Comparison of ENCODE assay signal across 8 cellular contexts in genomic region chr10:99619090-99619800, GRCh38. TPM values are rescaled to one million over a fixed set of nuclear protein-coding genes. Genes with fewer than 3 reads are reported as not detected.
A peak's percentile ranks its signal among the peaks of the same experiment; 100 is the strongest.
DNase-seq lines count a peak whose midpoint lies in the region; ATAC-seq and TF ChIP-seq lines count a peak whose summit lies in the region.

No MANE protein-coding gene starts in this region.

- H3K4me3 ChIP-seq in Caco-2 (ENCODE audit: low read depth, low read length) (peak overlapping the region; percentile 87), Karpas-422 (ENCODE audit: low read length) (peak overlapping the region; percentile 77), ascending aorta (peak overlapping the region; percentile 61 to 96), tibial artery (peak overlapping the region; percentile 70 to 93)

- intact Hi-C loops in Caco-2 (cut with micrococcal nuclease; ENCODE audit: unreplicated experiment) (no loop called here), ascending aorta (cut with DNase I) (loop anchor here (10.0 kb wide), 1 partner anchor 566 kb away; the partner anchor contains the start of gene ERLIN1), tibial artery (cut with DNase I; ENCODE audit: low total_unique reads) (no loop called here)

- H3K79me2 ChIP-seq in Karpas-422 (ENCODE audit: low read length): peaks cover 48% of the 10 kb centered on the region

- H3K4me3 Mint-ChIP-seq in Caco-2 (ENCODE audit: unreplicated experiment): peak overlapping the region; percentile 68

- POLR2A ChIA-PET in Caco-2 (lab: Charles Lee): interaction anchor here (0.5 to 1.4 kb wide), 4 partner anchors 40 to 189 kb away, joined by 3 to 12 read pairs (median 4); partner anchors contain the start of genes COX15, CUTC, ENTPD7 and GOT1

- no peaks in the 10 kb centered on the region for H3K36me3 ChIP-seq in Caco-2 (ENCODE audit: control insufficient read depth, insufficient read depth, low read length)
- H3K36me3 ChIP-seq in Karpas-422 (ENCODE audit: insufficient read depth, low read length): no peaks in the 10 kb centered on the region; the same call in 1 of the 2 replicates
- H3K36me3 ChIP-seq in ascending aorta: no peaks in the 10 kb centered on the region
- H3K36me3 ChIP-seq in tibial artery: peaks cover 0 to 9% (median 0%) of the 10 kb centered on the region in 3 donors

- H3K36me3 Mint-ChIP-seq in Caco-2 (ENCODE audit: insufficient read depth, unreplicated experiment): peaks cover 14% of the 10 kb centered on the region

- DNase-seq in Caco-2: no peak
- peak; percentile 56 for DNase-seq in Karpas-422
- DNase-seq in ascending aorta (ENCODE audit: low spot score in 2 of 2): no peak
- DNase-seq in tibial artery: no peak

- no peaks in the 10 kb centered on the region for H3K27me3 Mint-ChIP-seq in Caco-2 (ENCODE audit: insufficient read depth, unreplicated experiment)

- H4K20me1 ChIP-seq in Karpas-422 (ENCODE audit: insufficient read depth, low read depth, low read length): no peaks in the 10 kb centered on the region

- H3K4me1 Mint-ChIP-seq in Caco-2 (ENCODE audit: low read depth, unreplicated experiment): peaks cover 40% of the 10 kb centered on the region

- no peaks in the 10 kb centered on the region for H3K9me2 ChIP-seq in Karpas-422 (replicated peaks; ENCODE audit: insufficient read depth, low read length)

- no peak for TF ChIP-seq CTCF in Caco-2 (IDR thresholded peaks at IDR 0.05; ENCODE audit: insufficient read depth in 1 of 2, low read depth in 1 of 2, low read length in 1 of 2, severe bottlenecking in 1 of 2, unreplicated experiment in 1 of 2)
- no peak for TF ChIP-seq CTCF in ascending aorta (IDR thresholded peaks at IDR 0.05)
- TF ChIP-seq CTCF in tibial artery (IDR thresholded peaks at IDR 0.05): no peak

- BruUV-seq in Caco-2 (replicated peaks; lab: Mats Ljungman, UMichigan): no TSS peak

- peak overlapping the region; percentile 2 for H3K27ac Mint-ChIP-seq in Caco-2 (ENCODE audit: unreplicated experiment)

- H3K4me1 ChIP-seq in Caco-2: peaks cover 8% of the 10 kb centered on the region
- peaks cover 36% of the 10 kb centered on the region for H3K4me1 ChIP-seq in Karpas-422 (ENCODE audit: low read length)
- peaks cover 2 to 27% of the 10 kb centered on the region in 2 donors for H3K4me1 ChIP-seq in ascending aorta
- peaks cover 0 to 49% (median 29%) of the 10 kb centered on the region in 4 donors for H3K4me1 ChIP-seq in tibial artery

- ATAC-seq in GM18867 (IDR thresholded peaks at IDR 0.05; ENCODE audit: unreplicated experiment) (no peak), GM18520 (IDR thresholded peaks at IDR 0.05; ENCODE audit: unreplicated experiment) (no peak), HG03460 (IDR thresholded peaks at IDR 0.05; ENCODE audit: unreplicated experiment) (no peak)

- H3K27ac ChIP-seq in Karpas-422 (ENCODE audit: low read length) (peak overlapping the region; percentile 10; the same call in 1 of the 2 replicates), ascending aorta (peak overlapping the region; percentile 80 to 99), layer of hippocampus (ENCODE audit: low read depth, low read length) (peak overlapping the region; percentile 53), tibial artery (peak overlapping the region; percentile 92 to 98)

- H3K9me3 ChIP-seq in Caco-2: no peaks in the 10 kb centered on the region
- no peaks in the 10 kb centered on the region for H3K9me3 ChIP-seq in Karpas-422 (ENCODE audit: low read length)
- H3K9me3 ChIP-seq in ascending aorta: no peaks in the 10 kb centered on the region
- H3K9me3 ChIP-seq in tibial artery: no peaks in the 10 kb centered on the region

- peaks cover 8% of the 10 kb centered on the region for H3K9me3 Mint-ChIP-seq in Caco-2 (ENCODE audit: unreplicated experiment)

- peak overlapping the region; percentile 86 for H3K4me2 ChIP-seq in Karpas-422 (ENCODE audit: low read depth, low read length, poor library complexity, severe bottlenecking)

- H3K9ac ChIP-seq in Karpas-422 (ENCODE audit: low read length): peak overlapping the region; percentile 79

- CTCF ChIA-PET in Caco-2 (lab: Charles Lee): no interaction called here

- H3K27me3 ChIP-seq in Caco-2 (replicated peaks; ENCODE audit: control insufficient read depth, insufficient read depth, low read length) (no peaks in the 10 kb centered on the region), Karpas-422 (ENCODE audit: low read length) (no peaks in the 10 kb centered on the region), ascending aorta (no peaks in the 10 kb centered on the region), layer of hippocampus (ENCODE audit: control insufficient read depth, insufficient read depth, low read length) (no peaks in the 10 kb centered on the region), tibial artery (no peaks in the 10 kb centered on the region)

- H2AFZ ChIP-seq in Karpas-422 (ENCODE audit: low read length): no peak overlapping the region

RNA-seq across cellular contexts. Expression of gene SLC25A28, which starts 1.0 kb away (rescaled TPM):
- 33.8 and 36.7 TPM in 2 replicates for total RNA-seq in Caco-2 (2022)
- total RNA-seq in Karpas-422 (2014; rRNA removed; shearing (Covaris generic); ENCODE audit: low replicate concordance): 32.9 and 36.4 TPM in 2 replicates
- 25.2 TPM for total RNA-seq in ascending aorta

RNA-seq across cellular contexts. Expression of gene ENTPD7, which starts 40.1 kb away (rescaled TPM):
- total RNA-seq in Caco-2 (2022): 35.5 and 36.0 TPM in 2 replicates
- 4.9 TPM in 2 replicates for total RNA-seq in Karpas-422 (2014; rRNA removed; shearing (Covaris generic); ENCODE audit: low replicate concordance)
- total RNA-seq in ascending aorta: 9.9 TPM

Comparison
In these comparisons a context has a peak if more than half of its experiments do, and no peak if none do; other contexts are left out.
1. H3K27ac ChIP-seq: peak in every context shown above with its lines; median percentile 95 in tibial artery; 90 in ascending aorta; 53 in layer of hippocampus; 10 in Karpas-422.